Comparison of ENCODE assay signal across 8 cellular contexts in the genomic region with DNA sequence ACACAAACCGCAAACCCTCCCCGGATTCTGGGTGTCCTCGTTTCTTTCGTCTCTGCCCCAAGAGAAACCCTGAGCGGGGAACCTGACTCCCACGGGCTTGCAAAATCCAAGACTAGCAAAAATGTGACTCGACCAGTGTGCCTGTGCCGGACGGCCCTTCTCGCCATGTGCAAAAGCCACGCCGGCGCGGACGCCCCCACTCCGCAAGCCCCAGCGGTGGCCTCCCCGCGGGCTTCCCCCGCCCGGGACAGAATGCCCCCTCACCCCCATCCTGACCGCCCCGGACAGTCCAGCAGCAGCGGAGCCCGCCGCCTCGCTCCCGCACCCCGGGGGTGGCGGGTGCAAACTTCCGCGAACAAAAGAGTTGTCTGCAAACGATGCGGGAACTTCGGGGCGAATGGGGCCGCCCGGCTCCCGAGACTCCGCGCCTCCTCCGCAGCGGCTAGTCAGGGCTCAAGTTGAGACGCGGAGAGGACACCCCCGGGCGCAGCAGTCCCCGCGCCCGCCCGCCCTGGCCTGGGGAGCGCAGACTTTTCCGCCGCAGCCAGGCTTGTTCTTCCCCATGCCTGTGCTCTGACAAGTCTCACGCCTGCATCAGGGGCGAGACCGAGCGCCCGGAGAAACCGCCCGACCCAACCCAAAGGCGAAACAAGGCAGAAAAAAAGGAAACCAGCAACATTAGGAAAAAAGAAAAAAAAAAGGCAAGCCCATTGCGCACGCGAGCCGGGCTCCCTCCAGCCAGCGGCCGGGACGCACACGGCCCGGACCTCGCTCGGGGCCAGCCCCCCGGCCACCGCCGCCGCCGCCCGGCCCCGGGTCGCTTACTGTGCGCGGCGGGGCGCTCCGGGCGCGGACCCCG. TPM values are rescaled to one million over a fixed set of nuclear protein-coding genes. Genes with fewer than 3 reads are reported as not detected.
DNase-seq lines count a peak whose midpoint lies in the region; ATAC-seq and TF ChIP-seq lines count a peak whose summit lies in the region.

No MANE protein-coding gene starts in this region.

- WGBS in mammary epithelial cell (ENCODE audit: low coverage, missing lambda C conversion rate), result 10% methylated on average over 2 of the region's 89 CpGs

- TF ChIP-seq CTCF in mammary epithelial cell (conservative IDR thresholded peaks at IDR 0.05 in 1 of 2, IDR thresholded peaks at IDR 0.05 in 1 of 2; ENCODE audit: extremely low read depth in 1 of 2, insufficient read depth in 1 of 2, low read depth in 1 of 2, low read length in 2 of 2), result no peak

- H3K4me1 ChIP-seq in mammary epithelial cell (ENCODE audit: insufficient read depth, low read length) (peaks cover 60% of the 10 kb centered on the region), stomach smooth muscle (ENCODE audit: control insufficient read depth, insufficient read depth, low read length) (peaks cover 48% of the 10 kb centered on the region)

- H3K27ac ChIP-seq in mammary epithelial cell (ENCODE audit: insufficient read depth, low read depth, low read length) (peak overlapping the region; percentile 46), layer of hippocampus (ENCODE audit: low read depth, low read length) (peak overlapping the region; percentile 89), stomach smooth muscle (ENCODE audit: low read length) (no peak overlapping the region)

- no peaks in the 10 kb centered on the region for H4K20me1 ChIP-seq in mammary epithelial cell (ENCODE audit: insufficient read depth, low read length)

- POLR2A ChIA-PET in HEK293T (lab: Yijun Ruan, JAX), result no interaction called here

- H3K9me3 ChIP-seq in mammary epithelial cell (replicated peaks; ENCODE audit: insufficient read depth, low read length) (no peaks in the 10 kb centered on the region), stomach smooth muscle (ENCODE audit: control insufficient read depth in 2 of 2, low read length in 2 of 2) (no peaks in the 10 kb centered on the region)

- intact Hi-C loops in mammary epithelial cell (cut with micrococcal nuclease), result loop anchor here (2.0 to 5.0 kb wide), 5 partner anchors 47 to 326 kb away; a partner anchor contains a TSS

- peak overlapping the region; percentile 58 to 80 (median 67) for H3K4me3 ChIP-seq in mammary epithelial cell (replicated peaks in 1 of 3; ENCODE audit: insufficient read depth in 1 of 3, low read depth in 2 of 3, low read length in 3 of 3)
- peak overlapping the region; percentile 76 to 80 for H3K4me3 ChIP-seq in stomach smooth muscle (ENCODE audit: low read length in 2 of 2)

- H3K27me3 ChIP-seq in mammary epithelial cell (ENCODE audit: insufficient read depth, low read length) (no peaks in the 10 kb centered on the region), layer of hippocampus (ENCODE audit: control insufficient read depth, insufficient read depth, low read length) (no peaks in the 10 kb centered on the region), stomach smooth muscle (ENCODE audit: control insufficient read depth in 1 of 2, insufficient read depth in 2 of 2, low read length in 2 of 2) (no peaks in the 10 kb centered on the region)

- CTCF ChIA-PET in HEK293T (lab: Yijun Ruan, JAX), result interaction anchor here (0.6 to 0.7 kb wide), 3 partner anchors 72 to 767 kb away, joined by 3 read pairs; no protein-coding TSS in a partner anchor
- CTCF ChIA-PET in mammary epithelial cell (lab: Charles Lee; ENCODE audit: low non-redundant PET), result interaction anchor here (0.6 to 0.8 kb wide), 4 partner anchors 11 to 746 kb away, joined by 3 to 6 read pairs (median 4); no protein-coding TSS in a partner anchor

- in situ Hi-C loops in mammary epithelial cell (cut with MboI; ENCODE audit: low sequenced_read_pairs in 2 of 2), result loop anchor here in 1 of 2 donors (10.0 to 25.0 kb wide), 2 partner anchors 106 to 209 kb away; no protein-coding TSS in a partner anchor

- ATAC-seq in GM19397 (IDR thresholded peaks at IDR 0.05; ENCODE audit: unreplicated experiment), result no peak

- no TSS peak for BruUV-seq in mammary epithelial cell (replicated peaks; lab: Mats Ljungman, UMichigan)

- H3K4me2 ChIP-seq in mammary epithelial cell (ENCODE audit: insufficient read depth, low read depth, low read length), result peak overlapping the region; percentile 93

- H3K9ac ChIP-seq in mammary epithelial cell (ENCODE audit: insufficient read depth, low read length) (peak overlapping the region; percentile 70), stomach smooth muscle (ENCODE audit: low read length in 2 of 2) (peak overlapping the region; percentile 22 to 62)

- dilution Hi-C loops in mammary epithelial cell (cut with HindIII; ENCODE audit: low sequenced_read_pairs), result loop anchor here (5.0 kb wide), 1 partner anchor 36 kb away; no protein-coding TSS in a partner anchor

- H3K36me3 ChIP-seq in mammary epithelial cell (ENCODE audit: insufficient read depth, low read length) (no peaks in the 10 kb centered on the region), stomach smooth muscle (ENCODE audit: control insufficient read depth in 2 of 2, insufficient read depth in 2 of 2, low read length in 2 of 2) (peaks cover 0 to 2% of the 10 kb centered on the region in 2 donors)

- peak; percentile 38 for DNase-seq in Daoy (ENCODE audit: low read depth)
- peak; percentile 42 for DNase-seq in HEK293T (ENCODE audit: extremely low spot score)
- DNase-seq in RPMI7951 (ENCODE audit: low read depth), result peak; percentile 21
- DNase-seq in mammary epithelial cell, result peak; percentile 47
- DNase-seq in hippocampal formation (lab: John Stamatoyannopoulos, UW), result no peak

- peaks cover 44% of the 10 kb centered on the region for H3K79me2 ChIP-seq in mammary epithelial cell (ENCODE audit: insufficient read depth, low read length)

- H2AFZ ChIP-seq in mammary epithelial cell (ENCODE audit: low read depth, low read length), result peak overlapping the region; percentile 68

TF ChIP-seq in HEK293T, 16 proteins besides CTCF, POLR2A, EP300 and RAD21:
- TF ChIP-seq FOXM1 (IDR thresholded peaks at IDR 0.05; ENCODE audit: borderline replicate concordance) (no peak), L3MBTL2 (conservative IDR thresholded peaks at IDR 0.05) (0 out of 2 replicates have a peak, but pooled peaks have one; percentile 14)

RNA-seq across cellular contexts. Expression of a gene that starts 0.8 kb away (rescaled TPM):
- total RNA-seq in Daoy (2014; rRNA removed; shearing (Covaris generic)), result 11.4 and 12.1 TPM in 2 replicates
- total RNA-seq in RPMI7951 (2014; rRNA removed; shearing (Covaris generic)), result 6.7 and 7.3 TPM in 2 replicates
- 10 to 100 TPM; 16.2 to 51.8 TPM for total RNA-seq in mammary epithelial cell
- polyA plus RNA-seq in mammary epithelial cell, result 9.3 TPM
- 37.8 TPM for polyA minus RNA-seq in mammary epithelial cell

RNA-seq across cellular contexts. Expression of a gene that starts 48.3 kb away (rescaled TPM):
- 40.9 and 43.0 TPM in 2 replicates for total RNA-seq in Daoy (2014; rRNA removed; shearing (Covaris generic))
- 24.1 and 31.1 TPM in 2 replicates for total RNA-seq in RPMI7951 (2014; rRNA removed; shearing (Covaris generic))
- total RNA-seq in mammary epithelial cell, result 10 to 100 TPM; 13.0 to 15.7 TPM
- polyA plus RNA-seq in mammary epithelial cell, result 8.7 TPM
- polyA minus RNA-seq in mammary epithelial cell, result 0.93 TPM

RNA-seq across cellular contexts. Expression of a gene that starts 58.2 kb away (rescaled TPM):
- total RNA-seq in Daoy (2014; rRNA removed; shearing (Covaris generic)), result 10.9 and 11.1 TPM in 2 replicates
- total RNA-seq in RPMI7951 (2014; rRNA removed; shearing (Covaris generic)), result 11.2 and 13.3 TPM in 2 replicates
- total RNA-seq in mammary epithelial cell, result 10 to 100 TPM; 18.3 to 18.9 TPM
- 10.0 TPM for polyA plus RNA-seq in mammary epithelial cell
- polyA minus RNA-seq in mammary epithelial cell, result 12.6 TPM

Comparison
In these comparisons a context has a peak if more than half of its experiments do, and no peak if none do; other contexts are left out.
1. DNase-seq: peak in Daoy (single experiment), HEK293T (single experiment), RPMI7951 (single experiment) and mammary epithelial cell (single experiment); none in hippocampal formation (0 of 2).